ENCODE assay signal across 13 cellular contexts in the genomic region with DNA sequence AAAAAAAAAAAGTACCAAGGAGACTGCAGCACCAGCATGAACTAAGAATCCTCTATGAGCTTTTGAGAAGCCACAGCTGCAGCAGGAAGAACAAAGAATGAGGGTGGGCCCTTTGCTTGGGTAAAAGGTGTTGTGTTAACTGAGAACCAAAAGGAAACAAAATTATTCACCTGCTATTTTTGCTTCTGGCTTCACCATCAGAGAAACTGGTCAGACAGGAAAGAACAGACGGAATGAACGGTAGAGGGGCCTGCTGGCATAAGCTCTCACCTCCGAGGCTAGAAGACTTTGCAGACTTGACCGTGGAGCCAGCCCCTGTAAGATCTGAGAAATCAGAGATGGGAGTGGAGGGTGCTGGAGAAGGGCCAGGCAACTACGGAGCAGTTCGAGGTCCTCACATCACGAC. TPM values are rescaled to one million over a fixed set of nuclear protein-coding genes. Genes with fewer than 3 reads are reported as not detected.
A peak's percentile ranks its signal among the peaks of the same experiment; 100 is the strongest.
DNase-seq lines count a peak whose midpoint lies in the region; ATAC-seq and TF ChIP-seq lines count a peak whose summit lies in the region.
"Had no signal": no experiment of that assay in that cellular context is flagged by ENCODE, and none has a peak within 500 bp of the region (broad histone marks: within the 10 kb centered on the region; RNA-seq: fewer than 3 reads in every experiment).

No MANE protein-coding gene starts in this region.

- no peak overlapping the region for H3K18ac ChIP-seq in IMR-90 (ENCODE audit: low read depth, low read length)

- no peak for TF ChIP-seq POLR2A in IMR-90 (IDR thresholded peaks at IDR 0.05; ENCODE audit: low read depth, low read length)

- BruUV-seq in IMR-90 (replicated peaks; lab: Mats Ljungman, UMichigan), result no TSS peak

- no peak overlapping the region for H4K8ac ChIP-seq in IMR-90 (ENCODE audit: low read depth in 2 of 2, low read length in 2 of 2)

- H3K9me3 Mint-ChIP-seq in CD4-positive, alpha-beta T cell, result no peaks in the 10 kb centered on the region
- peaks cover 4% of the 10 kb centered on the region for H3K9me3 Mint-ChIP-seq in activated T-helper 1 cell treated with anti-CD3 and anti-CD28 coated beads, Interleukin-12 subunit alpha, Interleukin-12 subunit beta, Interleukin-2, Interleukin-4 antibody, amounts not matched to agents 30 ng/mL and 10 ng/mL and 1 ng/mL, durations not matched to agents 14 hours and 24 hours and 36 hours
- H3K9me3 Mint-ChIP-seq in naive thymus-derived CD8-positive, alpha-beta T cell, result no peaks in the 10 kb centered on the region
- H3K9me3 Mint-ChIP-seq: brain had no signal

- no peaks in the 10 kb centered on the region for H3K27me3 Mint-ChIP-seq in CD4-positive, alpha-beta T cell
- H3K27me3 Mint-ChIP-seq in activated T-helper 1 cell treated with anti-CD3 and anti-CD28 coated beads, Interleukin-12 subunit alpha, Interleukin-12 subunit beta, Interleukin-2, Interleukin-4 antibody, amounts not matched to agents 30 ng/mL and 10 ng/mL and 1 ng/mL, durations not matched to agents 14 hours and 24 hours and 36 hours (ENCODE audit: insufficient read depth), result no peaks in the 10 kb centered on the region
- H3K27me3 Mint-ChIP-seq in naive thymus-derived CD8-positive, alpha-beta T cell, result no peaks in the 10 kb centered on the region
- H3K27me3 Mint-ChIP-seq: brain had no signal

- H3K36me3 ChIP-seq in IMR-90 (ENCODE audit: control insufficient read depth, insufficient read depth, low read length), result peaks cover 26% of the 10 kb centered on the region
- peaks cover 19% of the 10 kb centered on the region for H3K36me3 ChIP-seq in osteoblast (ENCODE audit: insufficient read depth, low read length)

- H3K9me3 ChIP-seq in CD4-positive, alpha-beta T cell (ENCODE audit: control insufficient read depth, low read length), result no peaks in the 10 kb centered on the region
- H3K9me3 ChIP-seq in IMR-90 (ENCODE audit: control insufficient read depth, insufficient read depth, low read length), result no peaks in the 10 kb centered on the region
- no peaks in the 10 kb centered on the region for H3K9me3 ChIP-seq in osteoblast (ENCODE audit: low read depth, low read length)
- H3K9me3 ChIP-seq: SJSA1 had no signal

- no peak overlapping the region for H3K27ac ChIP-seq in CD4-positive, alpha-beta T cell (ENCODE audit: low read depth, low read length)
- H3K27ac ChIP-seq in IMR-90 (ENCODE audit: insufficient read depth, low read length), result no peak overlapping the region
- H3K27ac ChIP-seq in osteoblast (ENCODE audit: low read depth, low read length), result no peak overlapping the region
- H3K27ac ChIP-seq: SJSA1 had no signal

- no peak overlapping the region for H4K91ac ChIP-seq in IMR-90 (ENCODE audit: insufficient read depth, low read depth, low read length)

- no peak for TF ChIP-seq RAD21 in IMR-90 (IDR thresholded peaks at IDR 0.05; ENCODE audit: low read length)

- H3K14ac ChIP-seq in IMR-90 (replicated peaks; ENCODE audit: low read depth, low read length), result no peak overlapping the region

- H3K4me3 ChIP-seq in IMR-90 (ENCODE audit: insufficient read depth, low read depth, low read length) (no peak overlapping the region), osteoblast (ENCODE audit: insufficient read depth, low read length) (no peak overlapping the region)
- H3K4me3 ChIP-seq: SJSA1 had no signal

- peak in 3 of 10 experiments; percentile 9 to 15 (median 11) for DNase-seq in CD4-positive, alpha-beta T cell
- no peak for DNase-seq in IMR-90
- DNase-seq in activated T-helper 1 cell treated with anti-CD3 and anti-CD28 coated beads, Interleukin-12 subunit alpha, Interleukin-12 subunit beta, Interleukin-2, Interleukin-4 antibody, amounts not matched to agents 30 ng/mL and 10 ng/mL and 1 ng/mL, durations not matched to agents 14 hours and 24 hours and 36 hours (ENCODE audit: low spot score), result no peak
- DNase-seq in naive thymus-derived CD8-positive, alpha-beta T cell, result peak in 6 of 10 donors; percentile 31 to 69 (median 56)
- no peak for DNase-seq in osteoblast (ENCODE audit: insufficient read length, low spot score, missing footprints)
- DNase-seq: activated CD4-positive, alpha-beta T cell treated with anti-CD3 and anti-CD28 coated beads, Interleukin-2, amount 50 U/mL, for 1 hour; NCI-H1048; NCI-H2171 treated with DMSO at 0.1 percent for 48 hours had no signal

- dilution Hi-C loops in IMR-90 (cut with HindIII; ENCODE audit: low sequenced_read_pairs, unreplicated experiment), result no loop called here

- no peak for TF ChIP-seq CTCF in CD4-positive, alpha-beta T cell (IDR thresholded peaks at IDR 0.05)
- TF ChIP-seq CTCF in IMR-90 (conservative IDR thresholded peaks at IDR 0.05; ENCODE audit: low read depth, low read length) (no peak), osteoblast (IDR thresholded peaks at IDR 0.05; ENCODE audit: extremely low read depth, low read depth, low read length) (no peak)

- no peak overlapping the region for H3K4ac ChIP-seq in IMR-90 (ENCODE audit: low read depth, low read length)

- intact Hi-C loops in CD4-positive, alpha-beta T cell (cut with DNase I, micrococcal nuclease), result loop anchor here in 1 of 2 experiments (2.0 to 10.0 kb wide), 2 partner anchors 29 to 59 kb away; no protein-coding TSS in a partner anchor
- intact Hi-C loops in IMR-90 (cut with micrococcal nuclease), result no loop called here
- intact Hi-C loops in activated T-helper 1 cell treated with anti-CD3 and anti-CD28 coated beads, Interleukin-12 subunit alpha, Interleukin-12 subunit beta, Interleukin-2, Interleukin-4 antibody, amounts not matched to agents 30 ng/mL and 10 ng/mL and 1 ng/mL, durations not matched to agents 14 hours and 24 hours and 36 hours (cut with micrococcal nuclease), result no loop called here

- H3K4me1 ChIP-seq in IMR-90 (ENCODE audit: control insufficient read depth, insufficient read depth, low read length) (peaks cover 2% of the 10 kb centered on the region; the same call in 1 of the 2 replicates), osteoblast (ENCODE audit: insufficient read depth, low read length) (peaks cover 9% of the 10 kb centered on the region)

- H2BK20ac ChIP-seq in IMR-90 (ENCODE audit: low read depth, low read length), result no peak overlapping the region

- H3K4me1 Mint-ChIP-seq in CD4-positive, alpha-beta T cell (ENCODE audit: low read depth), result peaks cover 44% of the 10 kb centered on the region
- H3K4me1 Mint-ChIP-seq in activated T-helper 1 cell treated with anti-CD3 and anti-CD28 coated beads, Interleukin-12 subunit alpha, Interleukin-12 subunit beta, Interleukin-2, Interleukin-4 antibody, amounts not matched to agents 30 ng/mL and 10 ng/mL and 1 ng/mL, durations not matched to agents 14 hours and 24 hours and 36 hours (ENCODE audit: low read depth), result peaks cover 18% of the 10 kb centered on the region
- H3K4me1 Mint-ChIP-seq in naive thymus-derived CD8-positive, alpha-beta T cell, result peaks cover 13 to 43% (median 40%) of the 10 kb centered on the region in 4 donors
- H3K4me1 Mint-ChIP-seq: brain had no signal

- H2AFZ ChIP-seq in IMR-90 (replicated peaks; ENCODE audit: low read length, poor library complexity), result no peak overlapping the region
- no peak overlapping the region for H2AFZ ChIP-seq in osteoblast (ENCODE audit: low read length)

- peak overlapping the region; percentile 86 for H3K27ac Mint-ChIP-seq in CD4-positive, alpha-beta T cell
- H3K27ac Mint-ChIP-seq in activated T-helper 1 cell treated with anti-CD3 and anti-CD28 coated beads, Interleukin-12 subunit alpha, Interleukin-12 subunit beta, Interleukin-2, Interleukin-4 antibody, amounts not matched to agents 30 ng/mL and 10 ng/mL and 1 ng/mL, durations not matched to agents 14 hours and 24 hours and 36 hours, result peak overlapping the region; percentile 47
- H3K27ac Mint-ChIP-seq in naive thymus-derived CD8-positive, alpha-beta T cell, result peak overlapping the region; percentile 65 to 98 (median 92)
- H3K27ac Mint-ChIP-seq: brain had no signal

- H2AK9ac ChIP-seq in IMR-90 (replicated peaks; ENCODE audit: low read depth, low read length, poor library complexity), result peak overlapping the region; percentile 65

- H3K4me3 Mint-ChIP-seq in CD4-positive, alpha-beta T cell, result peak overlapping the region; percentile 74
- no peak overlapping the region for H3K4me3 Mint-ChIP-seq in activated T-helper 1 cell treated with anti-CD3 and anti-CD28 coated beads, Interleukin-12 subunit alpha, Interleukin-12 subunit beta, Interleukin-2, Interleukin-4 antibody, amounts not matched to agents 30 ng/mL and 10 ng/mL and 1 ng/mL, durations not matched to agents 14 hours and 24 hours and 36 hours
- H3K4me3 Mint-ChIP-seq in naive thymus-derived CD8-positive, alpha-beta T cell, result peak overlapping the region; percentile 58 to 87 (median 74)
- H3K4me3 Mint-ChIP-seq: brain had no signal

- peak; percentile 92 for ATAC-seq in CD4-positive, alpha-beta T cell (ENCODE audit: poor library complexity)
- ATAC-seq in IMR-90 (ENCODE audit: low read depth) (no peak), HG03521 (IDR thresholded peaks at IDR 0.05; ENCODE audit: unreplicated experiment) (no peak), HG03457 (IDR thresholded peaks at IDR 0.05; ENCODE audit: unreplicated experiment) (no peak)
- ATAC-seq in naive thymus-derived CD8-positive, alpha-beta T cell, result peak; percentile 88 to 94
- ATAC-seq: left lobe of liver had no signal

- H2BK15ac ChIP-seq in IMR-90 (ENCODE audit: low read depth, low read length), result no peak overlapping the region

- peaks cover 69% of the 10 kb centered on the region for H3K36me3 Mint-ChIP-seq in CD4-positive, alpha-beta T cell (ENCODE audit: low read depth)
- H3K36me3 Mint-ChIP-seq in activated T-helper 1 cell treated with anti-CD3 and anti-CD28 coated beads, Interleukin-12 subunit alpha, Interleukin-12 subunit beta, Interleukin-2, Interleukin-4 antibody, amounts not matched to agents 30 ng/mL and 10 ng/mL and 1 ng/mL, durations not matched to agents 14 hours and 24 hours and 36 hours (ENCODE audit: low read depth), result peaks cover 39% of the 10 kb centered on the region
- peaks cover 0 to 53% (median 12%) of the 10 kb centered on the region in 3 donors for H3K36me3 Mint-ChIP-seq in naive thymus-derived CD8-positive, alpha-beta T cell

- H3K79me2 ChIP-seq in osteoblast (ENCODE audit: insufficient read depth, low read length), result no peaks in the 10 kb centered on the region

- no peak overlapping the region for H3K9ac ChIP-seq in IMR-90 (ENCODE audit: low read depth, low read length)

- peaks cover 10% of the 10 kb centered on the region; the same call in 1 of the 2 replicates for H3K9me1 ChIP-seq in IMR-90 (ENCODE audit: insufficient read depth, low read length)

- H4K20me1 ChIP-seq in IMR-90 (ENCODE audit: insufficient read depth, low read length) (no peaks in the 10 kb centered on the region; the same call in 1 of the 2 replicates), osteoblast (ENCODE audit: insufficient read depth, low read length) (no peaks in the 10 kb centered on the region)

- no peaks in the 10 kb centered on the region for H3K27me3 ChIP-seq in CD4-positive, alpha-beta T cell (ENCODE audit: control insufficient read depth, insufficient read depth, low read length)
- H3K27me3 ChIP-seq in IMR-90 (ENCODE audit: control insufficient read depth, insufficient read depth, low read length) (no peaks in the 10 kb centered on the region), osteoblast (ENCODE audit: insufficient read depth, low read length) (no peaks in the 10 kb centered on the region)
- H3K27me3 ChIP-seq: SJSA1 had no signal

- H3K4me2 ChIP-seq in IMR-90 (ENCODE audit: low read depth, low read length) (no peak overlapping the region), osteoblast (ENCODE audit: insufficient read depth, low read length) (no peak overlapping the region)

- H2BK5ac ChIP-seq in IMR-90 (ENCODE audit: low read depth, low read length, poor library complexity, severe bottlenecking), result no peak overlapping the region

- no peak overlapping the region for H4K5ac ChIP-seq in IMR-90 (ENCODE audit: low read depth, low read length)

- no peak overlapping the region for H3K56ac ChIP-seq in IMR-90 (ENCODE audit: extremely low read depth, insufficient read depth, low read length)

- no peak overlapping the region for H3K23ac ChIP-seq in IMR-90 (ENCODE audit: low read depth, low read length)

- H3K79me1 ChIP-seq in IMR-90 (ENCODE audit: low read depth in 1 of 2, low read length in 2 of 2), result no peaks in the 10 kb centered on the region

- in situ Hi-C loops in IMR-90 (cut with MboI; ENCODE audit: low sequenced_read_pairs), result no loop called here

- POLR2A ChIA-PET in CD4-positive, alpha-beta T cell (lab: Charles Lee), result interaction anchor here (0.7 to 2.6 kb wide), 8 partner anchors 25 to 187 kb away, joined by 3 to 24 read pairs (median 4); a partner anchor contains a TSS
- POLR2A ChIA-PET in IMR-90 (lab: Charles Lee; ENCODE audit: unreplicated experiment), result no interaction called here
- POLR2A ChIA-PET in naive thymus-derived CD8-positive, alpha-beta T cell (lab: Charles Lee), result interaction anchor here (0.5 to 2.5 kb wide), 11 partner anchors 10 to 522 kb away, joined by 3 to 26 read pairs (median 4); a partner anchor contains a TSS

- no peak overlapping the region for H2AK5ac ChIP-seq in IMR-90 (ENCODE audit: low read depth, low read length)

- CTCF ChIA-PET in CD4-positive, alpha-beta T cell (lab: Charles Lee), result no interaction called here
- CTCF ChIA-PET in IMR-90 (lab: Yijun Ruan, JAX), result no interaction called here

- no peak overlapping the region for H2BK120ac ChIP-seq in IMR-90 (ENCODE audit: low read depth, low read length)

- 91% methylated on average over 4 of the region's 7 CpGs; no CpG with 5 or more reads in 1 of the 2 experiments for WGBS in IMR-90 (ENCODE audit: extremely low coverage in 2 of 2, insufficient read length in 1 of 2), 2 experiments

RNA-seq across cellular contexts. Expression of a gene that starts 27.6 kb away (rescaled TPM):
- total RNA-seq in CD4-positive, alpha-beta T cell, result 1 to 10 TPM; 7.2 to 9.2 TPM
- 40.8 and 45.2 TPM in 2 replicates for total RNA-seq in IMR-90 (2012; rRNA removed)
- 19.0 and 20.1 TPM in 2 replicates for polyA plus RNA-seq in IMR-90 (2012; rRNA removed)
- 14.0 and 20.3 TPM in 2 replicates for polyA plus RNA-seq in IMR-90 (2012; cell fraction: cytosol; rRNA removed)
- 4.2 and 13.3 TPM in 2 replicates for polyA plus RNA-seq in IMR-90 (2012; cell fraction: nucleus; rRNA removed; ENCODE audit: low replicate concordance)
- 20.5 and 21.4 TPM in 2 replicates for total RNA-seq in activated T-helper 1 cell treated with anti-CD3 and anti-CD28 coated beads, Interleukin-12 subunit alpha, Interleukin-12 subunit beta, Interleukin-2, Interleukin-4 antibody, amounts not matched to agents 30 ng/mL and 10 ng/mL and 1 ng/mL, durations not matched to agents 14 hours and 24 hours and 36 hours
- total RNA-seq in naive thymus-derived CD8-positive, alpha-beta T cell, result 10 to 100 TPM; 29.4 to 33.2 TPM
- 10 to 100 TPM; 44.6 to 50.6 (median 50.5) TPM for polyA plus RNA-seq in naive thymus-derived CD8-positive, alpha-beta T cell
- 44.9 and 52.7 TPM in 2 replicates for total RNA-seq in osteoblast

RNA-seq across cellular contexts. Expression of a gene that starts 31.0 kb away (rescaled TPM):
- total RNA-seq in CD4-positive, alpha-beta T cell, result 10 to 100 TPM; 20.4 to 26.8 TPM
- total RNA-seq in IMR-90 (2012; rRNA removed), result 9.9 and 12.8 TPM in 2 replicates
- 5.9 and 7.8 TPM in 2 replicates for polyA plus RNA-seq in IMR-90 (2012; rRNA removed)
- polyA plus RNA-seq in IMR-90 (2012; cell fraction: cytosol; rRNA removed), result 5.6 and 7.5 TPM in 2 replicates
- 1.5 and 2.8 TPM in 2 replicates for polyA plus RNA-seq in IMR-90 (2012; cell fraction: nucleus; rRNA removed; ENCODE audit: low replicate concordance)
- 20.4 and 20.7 TPM in 2 replicates for total RNA-seq in activated T-helper 1 cell treated with anti-CD3 and anti-CD28 coated beads, Interleukin-12 subunit alpha, Interleukin-12 subunit beta, Interleukin-2, Interleukin-4 antibody, amounts not matched to agents 30 ng/mL and 10 ng/mL and 1 ng/mL, durations not matched to agents 14 hours and 24 hours and 36 hours
- total RNA-seq in naive thymus-derived CD8-positive, alpha-beta T cell, result 10 to 100 TPM; 50.1 to 53.7 TPM
- 10 to 100 TPM; 48.7 to 69.0 (median 51.8) TPM for polyA plus RNA-seq in naive thymus-derived CD8-positive, alpha-beta T cell
- total RNA-seq in osteoblast, result 26.1 and 28.0 TPM in 2 replicates

Comparison
In these comparisons a context has a peak if more than half of its experiments do, and no peak if none do; other contexts are left out.
1. ATAC-seq: peak in CD4-positive, alpha-beta T cell (single experiment) and naive thymus-derived CD8-positive, alpha-beta T cell (2 of 2); none in IMR-90 (single experiment), HG03521 (single experiment) and HG03457 (single experiment).
2. DNase-seq: peak in naive thymus-derived CD8-positive, alpha-beta T cell (6 of 10); none in IMR-90 (single experiment), activated T-helper 1 cell treated with anti-CD3 and anti-CD28 coated beads, Interleukin-12 subunit alpha, Interleukin-12 subunit beta, Interleukin-2, Interleukin-4 antibody, amounts not matched to agents 30 ng/mL and 10 ng/mL and 1 ng/mL, durations not matched to agents 14 hours and 24 hours and 36 hours (single experiment) and osteoblast (single experiment).
3. Peak in every context shown above with its lines, with median percentiles within 50 percentile points of each other: H3K27ac Mint-ChIP-seq.